Comparison of ENCODE assay signal across 8 cellular contexts in genomic region chr10:99430451-99431189, GRCh38. TPM values are rescaled to one million over a fixed set of nuclear protein-coding genes. Genes with fewer than 3 reads are reported as not detected.
DNase-seq lines count a peak whose midpoint lies in the region; ATAC-seq, FAIRE-seq and TF ChIP-seq lines count a peak whose summit lies in the region.

Gene GOT1 (minus strand): TSS chr10:99430624. CDS start chr10:99430565, 59 bp downstream.

- peaks cover 7% of the 10 kb centered on the region for H3K4me1 ChIP-seq in prostate gland (replicated peaks)

- peak within 1 kb of the TSS; percentile 66 to 89 for H3K4me3 ChIP-seq in prostate gland

- no peaks in the 10 kb centered on the region for H3K9me3 ChIP-seq in prostate gland

- peak; percentile 94 for ATAC-seq in GM18499 (IDR thresholded peaks at IDR 0.05; ENCODE audit: insufficient read depth, unreplicated experiment)
- peak; percentile 94 for ATAC-seq in HG02943 (IDR thresholded peaks at IDR 0.05; ENCODE audit: low read depth, unreplicated experiment)
- ATAC-seq in left ventricle myocardium superior, result peak; percentile 95

- no peaks in the 10 kb centered on the region for H3K27me3 ChIP-seq in prostate gland (replicated peaks; ENCODE audit: insufficient read depth)

- intact Hi-C loops in T-helper 2 cell treated with Interferon-gamma antibody and Interleukin-4, amounts not matched to agents 100 ng/mL and 5 ng/mL, for 36 hours (cut with micrococcal nuclease), result loop anchor here (1.0 to 5.0 kb wide), 6 partner anchors 38 to 983 kb away; partner anchors contain the start of genes COX15, CUTC, ENTPD7 and HPS1
- intact Hi-C loops in left ventricle myocardium superior (cut with micrococcal nuclease), result loop anchor here (5.0 to 10.0 kb wide), 2 partner anchors 187 to 284 kb away; no protein-coding TSS in a partner anchor
- intact Hi-C loops in prostate gland (cut with DNase I), result loop anchor here (2.0 kb wide), 1 partner anchor 190 kb away; the partner anchor contains the start of gene SLC25A28

- peak within 1 kb of the TSS; percentile 87 to 93 for H3K27ac ChIP-seq in prostate gland

- no peak for TF ChIP-seq CTCF in prostate gland (IDR thresholded peaks at IDR 0.05)

- H3K36me3 ChIP-seq in prostate gland, result no peaks in the 10 kb centered on the region

- WGBS in prostate gland, result under 1% methylated on average over 59 of the region's 59 CpGs

- FAIRE-seq in urothelium cell line (lab: Jason Lieb, UNC), result peak; percentile 79

- peak; percentile 86 for DNase-seq in NCI-H187 treated with DMSO at 0.1 percent for 48 hours (lab: John Stamatoyannopoulos, UW)
- DNase-seq in anterior cingulate cortex (lab: John Stamatoyannopoulos, UW), result peak; percentile 71 to 100 (median 96)
- peak; percentile 96 for DNase-seq in left ventricle myocardium superior
- DNase-seq in prostate gland (ENCODE audit: low spot score), result peak; percentile 98
- DNase-seq in urothelium cell line (ENCODE audit: low spot score), result peak; percentile 99

- TF ChIP-seq POLR2A in prostate gland (IDR thresholded peaks at IDR 0.05), result peak; percentile 42

RNA-seq across cellular contexts. Expression of gene GOT1, which starts in this region (rescaled TPM):
- 23.3 and 26.7 TPM in 2 replicates for total RNA-seq in T-helper 2 cell treated with Interferon-gamma antibody and Interleukin-4, amounts not matched to agents 100 ng/mL and 5 ng/mL, for 36 hours
- 587 TPM for total RNA-seq in left ventricle myocardium superior
- total RNA-seq in prostate gland, result 10 to 100 TPM; 19.7 to 20.3 TPM

Comparison
In these comparisons a context has a peak if more than half of its experiments do, and no peak if none do; other contexts are left out.
1. Peak in every context shown above with its lines: DNase-seq, ATAC-seq, H3K4me3 ChIP-seq and H3K27ac ChIP-seq.
2. RNA of gene GOT1 (total RNA-seq): 587 TPM in left ventricle myocardium superior (single experiment); 23.3 to 26.7 TPM in T-helper 2 cell treated with Interferon-gamma antibody and Interleukin-4, amounts not matched to agents 100 ng/mL and 5 ng/mL, for 36 hours and 19.7 to 20.3 TPM in prostate gland; every median in the first group is over 10 times any median in the second.